ENCODE assay signal across 1 cellular context in the genomic region with DNA sequence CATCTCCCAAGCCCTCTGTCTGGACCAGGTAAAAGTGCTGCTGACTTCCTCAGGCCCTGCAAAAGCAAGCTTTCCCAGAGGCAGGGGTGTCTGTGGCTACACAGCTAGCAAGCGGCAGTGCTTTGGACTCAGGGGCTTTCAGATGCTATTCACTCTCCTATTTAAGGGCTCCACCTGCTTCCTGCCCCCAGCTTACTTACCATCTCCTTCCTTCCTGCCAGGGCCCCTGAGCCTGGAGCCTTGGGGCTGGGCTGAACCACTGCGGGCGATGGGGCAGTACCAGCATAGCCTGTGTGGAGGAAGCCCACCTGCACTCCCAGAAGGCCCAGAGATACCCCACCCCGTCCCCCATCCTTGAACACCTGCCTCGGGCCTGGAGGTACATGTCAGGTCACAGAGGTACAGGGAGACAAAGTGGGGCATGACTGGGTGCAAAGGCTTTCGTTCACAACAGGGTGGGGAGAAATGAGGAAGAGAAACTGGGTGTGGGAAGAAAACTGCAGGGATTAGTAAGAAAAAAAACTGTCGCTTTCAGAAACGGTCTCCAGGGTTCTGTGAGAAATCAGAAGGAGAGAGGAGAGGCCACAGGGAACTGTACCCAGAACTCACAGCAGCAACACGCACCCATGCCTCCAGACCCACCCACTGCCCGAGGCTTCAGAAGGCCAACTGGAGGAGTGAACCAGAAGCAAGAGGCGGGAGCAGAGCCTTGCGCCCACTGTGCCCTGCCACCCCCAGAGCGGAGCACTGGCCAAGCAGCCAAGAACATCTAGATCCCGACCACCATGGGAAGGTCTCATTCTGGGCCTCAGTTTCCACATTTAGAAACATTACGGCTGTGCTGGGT.
TF ChIP-seq lines count a peak whose summit lies in the region.

No MANE protein-coding gene starts in this region.

TF ChIP-seq in H1, 55 proteins besides CTCF, POLR2A, EP300 and RAD21:
- TF ChIP-seq SIRT6 (IDR thresholded peaks at IDR 0.05; ENCODE audit: low read length) (no peak), SRF (IDR thresholded peaks at IDR 0.05; ENCODE audit: low read depth, low read length) (no peak), BACH1 (IDR thresholded peaks at IDR 0.05; ENCODE audit: low read length) (no peak), CBX5 (IDR thresholded peaks at IDR 0.05; ENCODE audit: low read depth, low read length) (no peak), GTF2F1 (IDR thresholded peaks at IDR 0.05; ENCODE audit: borderline replicate concordance, low read depth, low read length) (no peak), CHD1 (IDR thresholded peaks at IDR 0.05; ENCODE audit: low read depth, low read length) (no peak), TEAD4 (IDR thresholded peaks at IDR 0.05; ENCODE audit: low read depth, low read length) (no peak), CTBP2 (IDR thresholded peaks at IDR 0.05; ENCODE audit: borderline replicate concordance, insufficient read depth, insufficient read length, low read length) (no peak), SP2 (IDR thresholded peaks at IDR 0.05; ENCODE audit: low read length) (no peak), TBP (IDR thresholded peaks at IDR 0.05; ENCODE audit: low read depth, low read length) (no peak), KDM1A (IDR thresholded peaks at IDR 0.05; ENCODE audit: borderline replicate concordance, low read length) (no peak)
- TF ChIP-seq, protein P1, sequence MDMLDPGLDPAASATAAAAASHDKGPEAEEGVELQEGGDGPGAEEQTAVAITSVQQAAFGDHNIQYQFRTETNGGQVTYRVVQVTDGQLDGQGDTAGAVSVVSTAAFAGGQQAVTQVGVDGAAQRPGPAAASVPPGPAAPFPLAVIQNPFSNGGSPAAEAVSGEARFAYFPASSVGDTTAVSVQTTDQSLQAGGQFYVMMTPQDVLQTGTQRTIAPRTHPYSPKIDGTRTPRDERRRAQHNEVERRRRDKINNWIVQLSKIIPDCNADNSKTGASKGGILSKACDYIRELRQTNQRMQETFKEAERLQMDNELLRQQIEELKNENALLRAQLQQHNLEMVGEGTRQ (IDR thresholded peaks at IDR 0.05; ENCODE audit: low read length): no peak
- TF ChIP-seq, protein P2, sequence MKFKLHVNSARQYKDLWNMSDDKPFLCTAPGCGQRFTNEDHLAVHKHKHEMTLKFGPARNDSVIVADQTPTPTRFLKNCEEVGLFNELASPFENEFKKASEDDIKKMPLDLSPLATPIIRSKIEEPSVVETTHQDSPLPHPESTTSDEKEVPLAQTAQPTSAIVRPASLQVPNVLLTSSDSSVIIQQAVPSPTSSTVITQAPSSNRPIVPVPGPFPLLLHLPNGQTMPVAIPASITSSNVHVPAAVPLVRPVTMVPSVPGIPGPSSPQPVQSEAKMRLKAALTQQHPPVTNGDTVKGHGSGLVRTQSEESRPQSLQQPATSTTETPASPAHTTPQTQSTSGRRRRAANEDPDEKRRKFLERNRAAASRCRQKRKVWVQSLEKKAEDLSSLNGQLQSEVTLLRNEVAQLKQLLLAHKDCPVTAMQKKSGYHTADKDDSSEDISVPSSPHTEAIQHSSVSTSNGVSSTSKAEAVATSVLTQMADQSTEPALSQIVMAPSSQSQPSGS (IDR thresholded peaks at IDR 0.05; ENCODE audit: low read length): no peak
